8 cellular contexts compared by ENCODE assay signal in genomic region chr11:19511413-19512183, GRCh38.
DNase-seq lines count a peak whose midpoint lies in the region; ATAC-seq, FAIRE-seq and TF ChIP-seq lines count a peak whose summit lies in the region.
"Had no signal": no experiment of that assay in that cellular context is flagged by ENCODE, and none has a peak within 500 bp of the region (broad histone marks: within the 10 kb centered on the region; RNA-seq: fewer than 3 reads in every experiment).

No MANE protein-coding gene starts in this region.

- peaks cover 37% of the 10 kb centered on the region for H3K27me3 Mint-ChIP-seq in CD8-positive, alpha-beta T cell (ENCODE audit: low read depth)

- H3K9me3 Mint-ChIP-seq in CD8-positive, alpha-beta T cell = no peaks in the 10 kb centered on the region

- in situ Hi-C loops in K562 (cut with MboI) = no loop called here

- no peak for TF ChIP-seq RAD21 in K562 (CRISPR knock-in tag; conservative IDR thresholded peaks at IDR 0.05 in 1 of 2, IDR thresholded peaks at IDR 0.05 in 1 of 2)

- no peak for ATAC-seq in K562
- peak; percentile 72 to 86 (median 80) for ATAC-seq in right lobe of liver
- ATAC-seq in CD8-positive, alpha-beta T cell = no peak

- no peak overlapping the region for H2AFZ ChIP-seq in K562 (ENCODE audit: low read depth, low read length)

- WGBS in K562 (ENCODE audit: insufficient coverage, low coverage, missing lambda C conversion rate) = 2% methylated on average over 9 of the region's 9 CpGs
- WGBS in right lobe of liver (ENCODE audit: insufficient coverage, low coverage, low lambda C conversion rate, missing lambda C conversion rate) = 7% methylated on average over 4 of the region's 9 CpGs
- WGBS in tibial nerve, 2 donors = 14 to 19% methylated on average over 9 of the region's 9 CpGs

- POLR2A ChIA-PET in K562 (lab: Yijun Ruan, JAX) = no interaction called here
- POLR2A ChIA-PET in CD8-positive, alpha-beta T cell (lab: Charles Lee) = no interaction called here

- H3K9me3 ChIP-seq in K562 (replicated peaks; ENCODE audit: control insufficient read depth, insufficient read depth, low read depth, low read length) (no peaks in the 10 kb centered on the region), right lobe of liver (no peaks in the 10 kb centered on the region), tibial nerve (no peaks in the 10 kb centered on the region)
- H3K9me3 ChIP-seq in CD8-positive, alpha-beta T cell (ENCODE audit: low read length) = no peaks in the 10 kb centered on the region

- no peaks in the 10 kb centered on the region for H4K20me1 ChIP-seq in K562 (replicated peaks; ENCODE audit: control insufficient read depth, insufficient read depth, low read length)

- CTCF ChIA-PET in K562 (lab: Yijun Ruan, JAX; ENCODE audit: low intra/inter-chr PET ratio) = no interaction called here
- CTCF ChIA-PET in CD8-positive, alpha-beta T cell (lab: Charles Lee) = no interaction called here

- TF ChIP-seq CTCF in K562 (IDR thresholded peaks at IDR 0.05 in 2 of 3, conservative IDR thresholded peaks at IDR 0.05 in 1 of 3; ENCODE audit: insufficient read depth in 2 of 3, low read depth in 1 of 3, low read length in 3 of 3) (no peak), right lobe of liver (IDR thresholded peaks at IDR 0.05) (no peak), tibial nerve (IDR thresholded peaks at IDR 0.05) (no peak)
- no peak for TF ChIP-seq CTCF in CD8-positive, alpha-beta T cell (IDR thresholded peaks at IDR 0.05)

- intact Hi-C loops in K562 (cut with micrococcal nuclease) (no loop called here), right lobe of liver (cut with DNase I) (loop anchor here in 1 of 2 donors (10.0 kb wide), 1 partner anchor 67 kb away; no protein-coding TSS in a partner anchor)
- intact Hi-C loops in CD8-positive, alpha-beta T cell (cut with DNase I, micrococcal nuclease) = no loop called here

- DNase-seq in NCI-H2029 (lab: John Stamatoyannopoulos, UW) (peak; percentile 88), K562 (ENCODE audit: extremely low read depth in 1 of 4, low spot score in 3 of 4) (no peak), right lobe of liver (peak; percentile 86 to 96 (median 93)), tibial nerve (ENCODE audit: low spot score in 2 of 2) (peak; percentile 23 to 36), foreskin melanocyte (no peak), GM19238 (ENCODE audit: insufficient read length, low spot score) (no peak)
- no peak for DNase-seq in CD8-positive, alpha-beta T cell

- TF ChIP-seq EP300 in K562 (IDR thresholded peaks at IDR 0.05; ENCODE audit: low read length) (no peak), tibial nerve (IDR thresholded peaks at IDR 0.05) (peak in 1 of 2 donors; percentile 14)

- no peaks in the 10 kb centered on the region for H3K79me2 ChIP-seq in K562 (ENCODE audit: control insufficient read depth, insufficient read depth, low read length)

- H3K4me3 ChIP-seq in K562 (no peak overlapping the region), right lobe of liver (peak overlapping the region in 2 of 3 donors; percentile 17 to 35), tibial nerve (no peak overlapping the region)
- no peak overlapping the region for H3K4me3 ChIP-seq in CD8-positive, alpha-beta T cell (ENCODE audit: low read depth, low read length)

- H3K4me1 Mint-ChIP-seq in CD8-positive, alpha-beta T cell (ENCODE audit: low read depth) = no peaks in the 10 kb centered on the region

- no peaks in the 10 kb centered on the region for H3K36me3 Mint-ChIP-seq in CD8-positive, alpha-beta T cell

- H3K4me2 ChIP-seq in K562 (ENCODE audit: insufficient read depth, low read length) = no peak overlapping the region

- H3K27ac ChIP-seq in K562 (ENCODE audit: extremely low read depth, low read depth, low read length) (no peak overlapping the region), right lobe of liver (peak overlapping the region; percentile 38 to 82 (median 79)), tibial nerve (peak overlapping the region in 2 of 4 donors; percentile 11 to 48)
- H3K27ac ChIP-seq in CD8-positive, alpha-beta T cell (ENCODE audit: low read depth, low read length) = no peak overlapping the region

- BruUV-seq in K562 (replicated peaks; lab: Mats Ljungman, UMichigan) = no TSS peak

- H3K36me3 ChIP-seq in K562 (ENCODE audit: control insufficient read depth, insufficient read depth, low read length) (no peaks in the 10 kb centered on the region), right lobe of liver (no peaks in the 10 kb centered on the region), tibial nerve (no peaks in the 10 kb centered on the region)
- H3K36me3 ChIP-seq in CD8-positive, alpha-beta T cell (ENCODE audit: insufficient read depth, low read length) = no peaks in the 10 kb centered on the region

- no peak for FAIRE-seq in K562 (lab: Jason Lieb, UNC)
- FAIRE-seq: endometrium had no signal

- H3K4me1 ChIP-seq in K562 (replicated peaks in 1 of 2; ENCODE audit: control insufficient read depth in 2 of 2, insufficient read depth in 2 of 2, low read length in 2 of 2) (no peaks in the 10 kb centered on the region), right lobe of liver (peaks cover 0 to 57% (median 25%) of the 10 kb centered on the region in 4 donors), tibial nerve (peaks cover 0 to 60% (median 0%) of the 10 kb centered on the region in 4 donors)
- no peaks in the 10 kb centered on the region for H3K4me1 ChIP-seq in CD8-positive, alpha-beta T cell (ENCODE audit: insufficient read depth, low read length)

- no peak overlapping the region for H3K9ac ChIP-seq in K562 (ENCODE audit: insufficient read depth in 1 of 2, low read depth in 2 of 2, low read length in 2 of 2)

- H3K27me3 ChIP-seq in K562 (ENCODE audit: control insufficient read depth in 2 of 2, insufficient read depth in 2 of 2, low read length in 2 of 2) (peaks cover 0 to 15% of the 10 kb centered on the region in 2 experiments; a peak in 2 of 5 replicates), right lobe of liver (no peaks in the 10 kb centered on the region), tibial nerve (no peaks in the 10 kb centered on the region)
- no peaks in the 10 kb centered on the region for H3K27me3 ChIP-seq in CD8-positive, alpha-beta T cell (ENCODE audit: insufficient read depth, low read length)

- no peak overlapping the region for H3K4me3 Mint-ChIP-seq in CD8-positive, alpha-beta T cell

- no peaks in the 10 kb centered on the region for H3K9me1 ChIP-seq in K562 (ENCODE audit: control insufficient read depth, insufficient read depth, low read length)

- H3K27ac Mint-ChIP-seq in CD8-positive, alpha-beta T cell = no peak overlapping the region

- TF ChIP-seq POLR2A in K562 (conservative IDR thresholded peaks at IDR 0.05) (no peak), right lobe of liver (IDR thresholded peaks at IDR 0.05) (peak; percentile 45), tibial nerve (IDR thresholded peaks at IDR 0.05) (no peak)

TF ChIP-seq in K562, 482 proteins besides CTCF, POLR2A, EP300 and RAD21 (continues in another document):
- no peak for TF ChIP-seq DACH1 (IDR thresholded peaks at IDR 0.05; ENCODE audit: partially characterized antibody)
- TF ChIP-seq TRIM25 (IDR thresholded peaks at IDR 0.05; ENCODE audit: borderline replicate concordance) = no peak
- TF ChIP-seq NFIC (IDR thresholded peaks at IDR 0.05) = peak; percentile 42
- TF ChIP-seq SMARCA4 (IDR thresholded peaks at IDR 0.05) = no peak

Comparison
In these comparisons a context has a peak if more than half of its experiments do, and no peak if none do; other contexts are left out.
1. DNase-seq: peak in NCI-H2029 (single experiment), right lobe of liver (3 of 3) and tibial nerve (2 of 2); none in K562 (0 of 4), foreskin melanocyte (single experiment), GM19238 (single experiment) and CD8-positive, alpha-beta T cell (0 of 7).
2. ATAC-seq: peak in right lobe of liver (4 of 4); none in K562 (single experiment) and CD8-positive, alpha-beta T cell (single experiment).
3. H3K27ac ChIP-seq: peak in right lobe of liver (3 of 3); none in K562 (single experiment) and CD8-positive, alpha-beta T cell (single experiment).
4. H3K4me3 ChIP-seq: peak in right lobe of liver (2 of 3); none in K562 (single experiment), tibial nerve (0 of 4) and CD8-positive, alpha-beta T cell (single experiment).